Comparison of ENCODE assay signal across 1 cellular context in the genomic region with DNA sequence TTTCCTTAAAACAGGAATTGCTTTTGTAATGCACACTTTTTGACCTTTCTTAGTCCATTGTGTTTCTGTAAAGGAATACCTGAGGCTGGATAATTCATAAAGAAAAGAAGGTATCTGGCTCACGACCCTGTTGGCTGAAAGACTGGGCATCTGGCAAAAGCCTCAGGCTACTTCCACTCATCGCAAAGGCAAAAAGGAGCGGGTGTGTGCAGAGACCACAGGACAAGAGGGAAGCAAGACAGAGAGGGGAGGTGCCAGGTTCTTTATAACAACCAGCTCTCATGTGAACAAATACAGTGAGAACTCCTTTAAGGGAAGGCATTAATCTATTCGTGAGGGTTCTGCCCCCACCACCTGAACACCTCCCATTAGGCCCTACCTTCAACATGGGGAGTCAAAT.
TF ChIP-seq lines count a peak whose summit lies in the region.

No MANE protein-coding gene starts in this region.

TF ChIP-seq in WTC11, 78 proteins besides CTCF, POLR2A, EP300 and RAD21 (continued from another document):
- TF ChIP-seq STAT6 (CRISPR knock-in tag; conservative IDR thresholded peaks at IDR 0.05; ENCODE audit: low read depth) (no peak), ZNF317 (CRISPR knock-in tag; IDR thresholded peaks at IDR 0.05; ENCODE audit: borderline replicate concordance, low read depth) (no peak), TEAD1 (CRISPR knock-in tag; IDR thresholded peaks at IDR 0.05) (no peak)
